Comparison of ENCODE assay signal across 22 cellular contexts in genomic region chr9:92527832-92528536, GRCh38. TPM values are rescaled to one million over a fixed set of nuclear protein-coding genes. Genes with fewer than 3 reads are reported as not detected.
"Had no signal": no experiment of that assay in that cellular context is flagged by ENCODE, and none has a peak within 500 bp of the region (broad histone marks: within the 10 kb centered on the region; RNA-seq: fewer than 3 reads in every experiment).

No MANE protein-coding gene starts in this region.

- ATAC-seq: stimulated activated memory B cell treated with anti-CD40 and anti-IgM and Interleukin-4, amounts not matched to agents 10 μg/mL and 1 μg/mL and 100 μg/mL, for 72 hours; T-helper 17 cell had no signal

- H3K27me3 ChIP-seq: hepatocyte, sigmoid colon, testis, vagina had no signal

- H3K4me1 Mint-ChIP-seq: activated CD4-positive, alpha-beta memory T cell treated with anti-CD3 and anti-CD28 coated beads, Interleukin-2, amount 10 ng/mL, durations not matched to agents 7 days and 5 days; immature natural killer cell; memory B cell; stimulated activated memory B cell treated with anti-CD40 and anti-IgM and Interleukin-4, amounts not matched to agents 10 μg/mL and 1 μg/mL and 100 μg/mL, for 72 hours; T-helper 17 cell had no signal

- H3K36me3 Mint-ChIP-seq: activated naive CD4-positive, alpha-beta T cell treated with anti-CD3 and anti-CD28 coated beads, Interleukin-2, amount 50 U/mL, for 72 hours; natural killer cell treated with Interleukin-12 subunit alpha and Interleukin-12 subunit beta and Interleukin-15 and Interleukin-18, amount 100 ng/mL, for 72 hours; type B pancreatic cell had no signal

- DNase-seq: activated CD4-positive, alpha-beta memory T cell treated with anti-CD3 and anti-CD28 coated beads, Interleukin-2, amount 10 ng/mL, durations not matched to agents 7 days and 5 days; activated CD4-positive, alpha-beta T cell treated with anti-CD3 and anti-CD28 coated beads for 4 hours; activated CD4-positive, CD25-positive, alpha-beta regulatory T cell; activated gamma-delta T cell treated with Interleukin-2 at 50 U/mL for 16 hours; foreskin fibroblast; immature natural killer cell; sigmoid colon; stimulated activated CD4-positive, alpha-beta T cell treated with anti-CD3 and anti-CD28 coated beads, Interleukin-15, amount 100 ng/mL, for 24 hours; SW 1271; T-helper 17 cell; testis had no signal

- H3K4me1 ChIP-seq: parathyroid adenoma, sigmoid colon, vagina had no signal

- H3K9me3 ChIP-seq: sigmoid colon, testis, vagina had no signal

- H3K4me3 Mint-ChIP-seq: activated CD4-positive, alpha-beta memory T cell treated with anti-CD3 and anti-CD28 coated beads, Interleukin-2, amount 10 ng/mL, durations not matched to agents 7 days and 5 days; immature natural killer cell; memory B cell; natural killer cell treated with Interleukin-12 subunit alpha and Interleukin-12 subunit beta and Interleukin-15 and Interleukin-18, amount 100 ng/mL, for 72 hours; stimulated activated memory B cell treated with anti-CD40 and anti-IgM and Interleukin-4, amounts not matched to agents 10 μg/mL and 1 μg/mL and 100 μg/mL, for 72 hours; T-helper 17 cell; type B pancreatic cell had no signal

- H3K36me3 ChIP-seq: sigmoid colon, vagina had no signal

- H3K27ac Mint-ChIP-seq: activated CD4-positive, alpha-beta memory T cell treated with anti-CD3 and anti-CD28 coated beads, Interleukin-2, amount 10 ng/mL, durations not matched to agents 7 days and 5 days; activated naive CD4-positive, alpha-beta T cell treated with anti-CD3 and anti-CD28 coated beads, Interleukin-2, amount 50 U/mL, for 72 hours; immature natural killer cell; memory B cell; natural killer cell treated with Interleukin-12 subunit alpha and Interleukin-12 subunit beta and Interleukin-15 and Interleukin-18, amount 100 ng/mL, for 72 hours; stimulated activated memory B cell treated with anti-CD40 and anti-IgM and Interleukin-4, amounts not matched to agents 10 μg/mL and 1 μg/mL and 100 μg/mL, for 72 hours; T-helper 17 cell; type B pancreatic cell had no signal

- H3K27ac ChIP-seq: hepatocyte, parathyroid adenoma, sigmoid colon, testis, vagina had no signal

- H3K4me3 ChIP-seq: hepatocyte, sigmoid colon, smooth muscle cell, testis, vagina had no signal

- H3K9me3 Mint-ChIP-seq: activated CD4-positive, alpha-beta memory T cell treated with anti-CD3 and anti-CD28 coated beads, Interleukin-2, amount 10 ng/mL, durations not matched to agents 7 days and 5 days; natural killer cell treated with Interleukin-12 subunit alpha and Interleukin-12 subunit beta and Interleukin-15 and Interleukin-18, amount 100 ng/mL, for 72 hours had no signal

- H3K27me3 Mint-ChIP-seq: activated CD4-positive, alpha-beta memory T cell treated with anti-CD3 and anti-CD28 coated beads, Interleukin-2, amount 10 ng/mL, durations not matched to agents 7 days and 5 days; memory B cell; natural killer cell treated with Interleukin-12 subunit alpha and Interleukin-12 subunit beta and Interleukin-15 and Interleukin-18, amount 100 ng/mL, for 72 hours; stimulated activated memory B cell treated with anti-CD40 and anti-IgM and Interleukin-4, amounts not matched to agents 10 μg/mL and 1 μg/mL and 100 μg/mL, for 72 hours; T-helper 17 cell; type B pancreatic cell had no signal

RNA-seq across cellular contexts. Expression of gene ECM2, which starts 7.8 kb away (rescaled TPM):
- total RNA-seq: activated CD4-positive, alpha-beta memory T cell treated with anti-CD3 and anti-CD28 coated beads, Interleukin-2, amount 10 ng/mL, durations not matched to agents 7 days and 5 days; activated naive CD4-positive, alpha-beta T cell treated with anti-CD3 and anti-CD28 coated beads, Interleukin-2, amount 50 U/mL, for 72 hours; epithelial cell of proximal tubule; kidney epithelial cell; natural killer cell treated with Interleukin-12 subunit alpha and Interleukin-12 subunit beta and Interleukin-15 and Interleukin-18, amount 100 ng/mL, for 72 hours; T-helper 17 cell had no signal

RNA-seq across cellular contexts. Expression of gene ASPN, which starts 45.7 kb away (rescaled TPM):
- total RNA-seq: activated CD4-positive, alpha-beta memory T cell treated with anti-CD3 and anti-CD28 coated beads, Interleukin-2, amount 10 ng/mL, durations not matched to agents 7 days and 5 days; activated naive CD4-positive, alpha-beta T cell treated with anti-CD3 and anti-CD28 coated beads, Interleukin-2, amount 50 U/mL, for 72 hours; epithelial cell of proximal tubule; kidney epithelial cell; natural killer cell treated with Interleukin-12 subunit alpha and Interleukin-12 subunit beta and Interleukin-15 and Interleukin-18, amount 100 ng/mL, for 72 hours; T-helper 17 cell had no signal
- polyA plus RNA-seq: immature natural killer cell had no signal
